20 cellular contexts compared by ENCODE assay signal in the genomic region with DNA sequence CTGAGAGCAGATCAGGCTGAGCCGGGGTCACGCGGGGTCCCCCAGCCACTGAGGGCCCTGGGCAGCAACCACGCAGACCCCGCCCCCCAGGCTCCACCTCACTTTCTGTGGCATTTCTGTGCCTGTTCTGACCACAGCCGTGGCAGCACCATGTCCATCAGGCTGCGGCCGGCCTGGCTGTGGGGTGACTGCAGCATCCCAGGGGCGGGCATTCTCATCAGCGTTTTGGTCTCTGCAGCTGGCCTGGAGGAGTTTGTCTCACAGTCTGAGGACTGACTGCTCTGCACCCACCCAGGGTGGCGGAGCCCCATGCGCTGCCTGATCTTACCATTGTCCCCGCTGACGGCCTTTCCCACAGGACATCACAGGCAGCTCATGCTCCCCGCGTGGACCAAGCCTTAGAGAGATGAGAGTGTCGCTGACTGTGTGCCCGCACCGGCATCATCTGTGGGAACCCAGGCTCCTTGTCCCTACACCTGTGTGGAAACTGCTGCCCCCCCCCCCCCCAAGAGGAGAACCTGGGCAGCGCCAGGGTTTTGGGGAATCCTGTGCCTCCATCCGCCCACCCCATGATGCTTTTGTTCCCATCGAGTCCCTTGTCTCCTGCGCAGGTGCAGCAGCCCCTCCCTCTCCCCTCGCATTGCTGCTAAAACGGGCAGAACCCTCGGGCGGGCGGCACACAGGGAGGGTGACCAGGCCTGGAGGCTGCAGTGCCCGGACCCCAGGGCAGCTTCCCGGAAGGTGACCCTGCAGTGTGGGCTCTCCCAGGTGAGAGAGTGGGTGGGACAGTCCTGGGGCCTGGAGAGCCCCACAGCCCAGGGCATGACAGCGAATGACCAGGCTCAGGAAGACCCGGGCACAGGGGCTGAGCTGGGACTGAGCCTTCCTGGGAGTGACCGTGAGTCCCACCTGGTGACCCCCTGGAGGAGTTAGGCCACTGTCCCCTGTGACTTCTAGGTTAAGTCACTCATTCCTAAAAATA. TPM values are rescaled to one million over a fixed set of nuclear protein-coding genes. Genes with fewer than 3 reads are reported as not detected.
A peak's percentile ranks its signal among the peaks of the same experiment; 100 is the strongest.
DNase-seq lines count a peak whose midpoint lies in the region; ATAC-seq and TF ChIP-seq lines count a peak whose summit lies in the region.
"Had no signal": no experiment of that assay in that cellular context is flagged by ENCODE, and none has a peak within 500 bp of the region (broad histone marks: within the 10 kb centered on the region; RNA-seq: fewer than 3 reads in every experiment).

No MANE protein-coding gene starts in this region.

- 90 to 93% methylated on average over 33 of the region's 33 CpGs for WGBS in sigmoid colon, 2 donors

- no peaks in the 10 kb centered on the region for H3K4me1 Mint-ChIP-seq in activated CD8-positive, alpha-beta memory T cell treated with anti-CD3 and anti-CD28 coated beads, Interleukin-2, amount 10 ng/mL, durations not matched to agents 7 days and 5 days
- H3K4me1 Mint-ChIP-seq: IgD-negative memory B cell had no signal

- H3K27me3 Mint-ChIP-seq in activated CD8-positive, alpha-beta memory T cell treated with anti-CD3 and anti-CD28 coated beads, Interleukin-2, amount 10 ng/mL, durations not matched to agents 7 days and 5 days: peaks cover 2% of the 10 kb centered on the region
- H3K27me3 Mint-ChIP-seq: CD4-positive, CD25-positive, alpha-beta regulatory T cell had no signal

- H3K4me3 Mint-ChIP-seq in activated CD8-positive, alpha-beta memory T cell treated with anti-CD3 and anti-CD28 coated beads, Interleukin-2, amount 10 ng/mL, durations not matched to agents 7 days and 5 days: no peak overlapping the region
- H3K4me3 Mint-ChIP-seq: CD4-positive, CD25-positive, alpha-beta regulatory T cell; IgD-negative memory B cell had no signal

- no peak for TF ChIP-seq EP300 in sigmoid colon (IDR thresholded peaks at IDR 0.05)

- H3K36me3 ChIP-seq in sigmoid colon: no peaks in the 10 kb centered on the region

- H3K4me3 ChIP-seq in sigmoid colon: no peak overlapping the region
- H3K4me3 ChIP-seq: GM12878 had no signal

- DNase-seq in Daoy (ENCODE audit: low read depth) (peak; percentile 1), mesenteric fat pad (ENCODE audit: low spot score) (peak; percentile 89), sigmoid colon (peak; percentile 39), ureter (ENCODE audit: low spot score) (no peak), LoVo (ENCODE audit: low spot score) (no peak), NCI-H2081 treated with DMSO at 0.1 percent for 48 hours (lab: John Stamatoyannopoulos, UW) (no peak), RKO (ENCODE audit: low spot score) (no peak)
- peak; percentile 27 for DNase-seq in activated CD8-positive, alpha-beta memory T cell treated with anti-CD3 and anti-CD28 coated beads, Interleukin-2, amount 10 ng/mL, durations not matched to agents 7 days and 5 days
- DNase-seq: CD4-positive, CD25-positive, alpha-beta regulatory T cell; DMS53; NCI-H146; NCI-H226; NCI-H526; OCI-M1 had no signal

- H3K9me3 ChIP-seq in sigmoid colon: peaks cover 0 to 8% (median 3%) of the 10 kb centered on the region in 4 donors

- TF ChIP-seq CTCF in sigmoid colon (IDR thresholded peaks at IDR 0.05): no peak

- peaks cover 4% of the 10 kb centered on the region for H3K9me3 Mint-ChIP-seq in activated CD8-positive, alpha-beta memory T cell treated with anti-CD3 and anti-CD28 coated beads, Interleukin-2, amount 10 ng/mL, durations not matched to agents 7 days and 5 days (ENCODE audit: low read depth)

- no peak overlapping the region for H3K27ac Mint-ChIP-seq in activated CD8-positive, alpha-beta memory T cell treated with anti-CD3 and anti-CD28 coated beads, Interleukin-2, amount 10 ng/mL, durations not matched to agents 7 days and 5 days
- H3K27ac Mint-ChIP-seq: IgD-negative memory B cell had no signal

- no peaks in the 10 kb centered on the region for H3K4me1 ChIP-seq in sigmoid colon

- H3K27me3 ChIP-seq in sigmoid colon: peaks cover 0 to 10% (median 0%) of the 10 kb centered on the region in 3 donors

- intact Hi-C loops in sigmoid colon (cut with DNase I): no loop called here

- H3K27ac ChIP-seq in sigmoid colon: no peak overlapping the region
- H3K27ac ChIP-seq: RWPE1 had no signal

- CTCF ChIA-PET in activated CD8-positive, alpha-beta memory T cell treated with anti-CD3 and anti-CD28 coated beads, Interleukin-2, amount 10 ng/mL, durations not matched to agents 7 days and 5 days (lab: Charles Lee): no interaction called here

- ATAC-seq in activated CD8-positive, alpha-beta memory T cell treated with anti-CD3 and anti-CD28 coated beads, Interleukin-2, amount 10 ng/mL, durations not matched to agents 7 days and 5 days: no peak
- ATAC-seq: GM12878, HCT116 had no signal

- no peak for TF ChIP-seq POLR2A in sigmoid colon (IDR thresholded peaks at IDR 0.05)

- H3K36me3 Mint-ChIP-seq in activated CD8-positive, alpha-beta memory T cell treated with anti-CD3 and anti-CD28 coated beads, Interleukin-2, amount 10 ng/mL, durations not matched to agents 7 days and 5 days: peaks cover 1% of the 10 kb centered on the region
- H3K36me3 Mint-ChIP-seq: CD4-positive, CD25-positive, alpha-beta regulatory T cell; IgD-negative memory B cell had no signal

RNA-seq across cellular contexts. Expression of a gene that starts 1.8 kb away (rescaled TPM):
- not detected in 2 replicates for total RNA-seq in Daoy (2014; rRNA removed; shearing (Covaris generic))
- not detected for total RNA-seq in activated CD8-positive, alpha-beta memory T cell treated with anti-CD3 and anti-CD28 coated beads, Interleukin-2, amount 10 ng/mL, durations not matched to agents 7 days and 5 days
- total RNA-seq in mesenteric fat pad (not detected), sigmoid colon (not detected), ureter (not detected)
- polyA plus RNA-seq in sigmoid colon: not detected
- total RNA-seq: CD4-positive, CD25-positive, alpha-beta regulatory T cell; G401; GM12878; HT1080 had no signal
- polyA plus RNA-seq: CD4-positive, CD25-positive, alpha-beta regulatory T cell; GM12878; IgD-negative memory B cell had no signal

RNA-seq across cellular contexts. Expression of a gene that starts 13.1 kb away (rescaled TPM):
- not detected in 2 replicates for total RNA-seq in Daoy (2014; rRNA removed; shearing (Covaris generic))
- total RNA-seq in activated CD8-positive, alpha-beta memory T cell treated with anti-CD3 and anti-CD28 coated beads, Interleukin-2, amount 10 ng/mL, durations not matched to agents 7 days and 5 days: not detected
- total RNA-seq in mesenteric fat pad (not detected), sigmoid colon (not detected), ureter (not detected)
- not detected for polyA plus RNA-seq in sigmoid colon
- total RNA-seq: CD4-positive, CD25-positive, alpha-beta regulatory T cell; G401; GM12878; HT1080 had no signal
- polyA plus RNA-seq: CD4-positive, CD25-positive, alpha-beta regulatory T cell; GM12878; IgD-negative memory B cell had no signal

RNA-seq across cellular contexts. Expression of a gene that starts 20.4 kb away (rescaled TPM):
- total RNA-seq in Daoy (2014; rRNA removed; shearing (Covaris generic)): not detected in 2 replicates
- not detected for total RNA-seq in activated CD8-positive, alpha-beta memory T cell treated with anti-CD3 and anti-CD28 coated beads, Interleukin-2, amount 10 ng/mL, durations not matched to agents 7 days and 5 days
- total RNA-seq in mesenteric fat pad: not detected
- total RNA-seq in sigmoid colon: under 1 TPM in 1 of 4 donors, not detected in 3; 0.66 TPM
- polyA plus RNA-seq in sigmoid colon: not detected
- total RNA-seq in ureter: not detected
- total RNA-seq: CD4-positive, CD25-positive, alpha-beta regulatory T cell; G401; GM12878; HT1080 had no signal
- polyA plus RNA-seq: CD4-positive, CD25-positive, alpha-beta regulatory T cell; GM12878; IgD-negative memory B cell had no signal

RNA-seq across cellular contexts. Expression of a gene that starts 35.3 kb away (rescaled TPM):
- total RNA-seq in Daoy (2014; rRNA removed; shearing (Covaris generic)): not detected in 2 replicates
- not detected for total RNA-seq in activated CD8-positive, alpha-beta memory T cell treated with anti-CD3 and anti-CD28 coated beads, Interleukin-2, amount 10 ng/mL, durations not matched to agents 7 days and 5 days
- not detected for total RNA-seq in mesenteric fat pad
- total RNA-seq in sigmoid colon: not detected
- not detected for polyA plus RNA-seq in sigmoid colon
- total RNA-seq in ureter: not detected
- total RNA-seq: CD4-positive, CD25-positive, alpha-beta regulatory T cell; G401; GM12878; HT1080 had no signal
- polyA plus RNA-seq: CD4-positive, CD25-positive, alpha-beta regulatory T cell; GM12878; IgD-negative memory B cell had no signal

RNA-seq across cellular contexts. Expression of a gene that starts 42.2 kb away (rescaled TPM):
- total RNA-seq in Daoy (2014; rRNA removed; shearing (Covaris generic)): not detected in 2 replicates
- total RNA-seq in activated CD8-positive, alpha-beta memory T cell treated with anti-CD3 and anti-CD28 coated beads, Interleukin-2, amount 10 ng/mL, durations not matched to agents 7 days and 5 days: not detected
- total RNA-seq in mesenteric fat pad: not detected
- total RNA-seq in sigmoid colon: not detected
- polyA plus RNA-seq in sigmoid colon: not detected
- not detected for total RNA-seq in ureter
- total RNA-seq: CD4-positive, CD25-positive, alpha-beta regulatory T cell; G401; GM12878; HT1080 had no signal
- polyA plus RNA-seq: CD4-positive, CD25-positive, alpha-beta regulatory T cell; GM12878; IgD-negative memory B cell had no signal

Comparison
In these comparisons a context has a peak if more than half of its experiments do, and no peak if none do; other contexts are left out.
1. DNase-seq: peak in Daoy (single experiment), activated CD8-positive, alpha-beta memory T cell treated with anti-CD3 and anti-CD28 coated beads, Interleukin-2, amount 10 ng/mL, durations not matched to agents 7 days and 5 days (single experiment), mesenteric fat pad (single experiment) and sigmoid colon (single experiment); none in ureter (single experiment), LoVo (single experiment), NCI-H2081 treated with DMSO at 0.1 percent for 48 hours (single experiment) and RKO (single experiment).